In genomic region chr17:33982872-33983271, GRCh38 we compare ENCODE assay signal across 1 cellular context.
TF ChIP-seq lines count a peak whose summit lies in the region.

No MANE protein-coding gene starts in this region.

TF ChIP-seq in HEK293, 187 proteins besides CTCF, POLR2A, EP300 and RAD21 (continued from another document):
- TF ChIP-seq INSM2 (tag by site-specific recombination; IDR thresholded peaks at IDR 0.05): peak; percentile 90
- TF ChIP-seq, protein P1, sequence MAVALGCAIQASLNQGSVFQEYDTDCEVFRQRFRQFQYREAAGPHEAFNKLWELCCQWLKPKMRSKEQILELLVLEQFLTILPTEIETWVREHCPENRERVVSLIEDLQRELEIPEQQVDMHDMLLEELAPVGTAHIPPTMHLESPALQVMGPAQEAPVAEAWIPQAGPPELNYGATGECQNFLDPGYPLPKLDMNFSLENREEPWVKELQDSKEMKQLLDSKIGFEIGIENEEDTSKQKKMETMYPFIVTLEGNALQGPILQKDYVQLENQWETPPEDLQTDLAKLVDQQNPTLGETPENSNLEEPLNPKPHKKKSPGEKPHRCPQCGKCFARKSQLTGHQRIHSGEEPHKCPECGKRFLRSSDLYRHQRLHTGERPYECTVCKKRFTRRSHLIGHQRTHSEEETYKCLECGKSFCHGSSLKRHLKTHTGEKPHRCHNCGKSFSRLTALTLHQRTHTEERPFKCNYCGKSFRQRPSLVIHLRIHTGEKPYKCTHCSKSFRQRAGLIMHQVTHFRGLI (tag by site-specific recombination; IDR thresholded peaks at IDR 0.05): no peak
- no peak for TF ChIP-seq ZFP69B (tag by site-specific recombination; IDR thresholded peaks at IDR 0.05)
- TF ChIP-seq EGR2 (tag by site-specific recombination; IDR thresholded peaks at IDR 0.05; ENCODE audit: low read depth): no peak
- TF ChIP-seq FEZF1 (tag by site-specific recombination; IDR thresholded peaks at IDR 0.05): no peak
- no peak for TF ChIP-seq ZNF785 (tag by site-specific recombination; IDR thresholded peaks at IDR 0.05)
- no peak for TF ChIP-seq ZBTB10 (tag by site-specific recombination; IDR thresholded peaks at IDR 0.05)
- no peak for TF ChIP-seq ZNF354C (tag by site-specific recombination; IDR thresholded peaks at IDR 0.05; ENCODE audit: borderline replicate concordance, low read depth)
- TF ChIP-seq TRIM28 (IDR thresholded peaks at IDR 0.05; ENCODE audit: borderline replicate concordance, low read length): no peak
- TF ChIP-seq RBAK (tag by site-specific recombination; IDR thresholded peaks at IDR 0.05): no peak
- TF ChIP-seq, protein P2, sequence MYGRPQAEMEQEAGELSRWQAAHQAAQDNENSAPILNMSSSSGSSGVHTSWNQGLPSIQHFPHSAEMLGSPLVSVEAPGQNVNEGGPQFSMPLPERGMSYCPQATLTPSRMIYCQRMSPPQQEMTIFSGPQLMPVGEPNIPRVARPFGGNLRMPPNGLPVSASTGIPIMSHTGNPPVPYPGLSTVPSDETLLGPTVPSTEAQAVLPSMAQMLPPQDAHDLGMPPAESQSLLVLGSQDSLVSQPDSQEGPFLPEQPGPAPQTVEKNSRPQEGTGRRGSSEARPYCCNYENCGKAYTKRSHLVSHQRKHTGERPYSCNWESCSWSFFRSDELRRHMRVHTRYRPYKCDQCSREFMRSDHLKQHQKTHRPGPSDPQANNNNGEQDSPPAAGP (tag by site-specific recombination; IDR thresholded peaks at IDR 0.05): peak; percentile 40; the same call in 1 of the 2 replicates
- TF ChIP-seq GLI4 (tag by site-specific recombination; IDR thresholded peaks at IDR 0.05): no peak
- TF ChIP-seq WT1 (tag by site-specific recombination; IDR thresholded peaks at IDR 0.05): peak; percentile 93
- TF ChIP-seq, protein P3, sequence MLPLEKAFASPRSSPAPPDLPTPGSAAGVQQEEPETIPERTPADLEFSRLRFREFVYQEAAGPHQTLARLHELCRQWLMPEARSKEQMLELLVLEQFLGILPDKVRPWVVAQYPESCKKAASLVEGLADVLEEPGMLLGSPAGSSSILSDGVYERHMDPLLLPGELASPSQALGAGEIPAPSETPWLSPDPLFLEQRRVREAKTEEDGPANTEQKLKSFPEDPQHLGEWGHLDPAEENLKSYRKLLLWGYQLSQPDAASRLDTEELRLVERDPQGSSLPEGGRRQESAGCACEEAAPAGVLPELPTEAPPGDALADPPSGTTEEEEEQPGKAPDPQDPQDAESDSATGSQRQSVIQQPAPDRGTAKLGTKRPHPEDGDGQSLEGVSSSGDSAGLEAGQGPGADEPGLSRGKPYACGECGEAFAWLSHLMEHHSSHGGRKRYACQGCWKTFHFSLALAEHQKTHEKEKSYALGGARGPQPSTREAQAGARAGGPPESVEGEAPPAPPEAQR (tag by site-specific recombination; IDR thresholded peaks at IDR 0.05): no peak
- no peak for TF ChIP-seq ZNF560 (tag by site-specific recombination; IDR thresholded peaks at IDR 0.05; ENCODE audit: borderline replicate concordance)
- TF ChIP-seq ZNF274 (IDR thresholded peaks at IDR 0.05; ENCODE audit: low read length): no peak
- no peak for TF ChIP-seq ZNF274 (tag by site-specific recombination; IDR thresholded peaks at IDR 0.05; ENCODE audit: borderline replicate concordance)
- no peak for TF ChIP-seq ZNF692 (tag by site-specific recombination; IDR thresholded peaks at IDR 0.05)
- no peak for TF ChIP-seq ZNF132 (tag by site-specific recombination; IDR thresholded peaks at IDR 0.05; ENCODE audit: borderline replicate concordance)
- TF ChIP-seq ZNF362 (tag by site-specific recombination; IDR thresholded peaks at IDR 0.05): no peak
- peak; percentile 49; the same call in 1 of the 2 replicates for TF ChIP-seq TSHZ1 (tag by site-specific recombination; IDR thresholded peaks at IDR 0.05; ENCODE audit: borderline replicate concordance)
- peak; percentile 77 for TF ChIP-seq OSR2 (tag by site-specific recombination; IDR thresholded peaks at IDR 0.05)
- TF ChIP-seq, protein P4, sequence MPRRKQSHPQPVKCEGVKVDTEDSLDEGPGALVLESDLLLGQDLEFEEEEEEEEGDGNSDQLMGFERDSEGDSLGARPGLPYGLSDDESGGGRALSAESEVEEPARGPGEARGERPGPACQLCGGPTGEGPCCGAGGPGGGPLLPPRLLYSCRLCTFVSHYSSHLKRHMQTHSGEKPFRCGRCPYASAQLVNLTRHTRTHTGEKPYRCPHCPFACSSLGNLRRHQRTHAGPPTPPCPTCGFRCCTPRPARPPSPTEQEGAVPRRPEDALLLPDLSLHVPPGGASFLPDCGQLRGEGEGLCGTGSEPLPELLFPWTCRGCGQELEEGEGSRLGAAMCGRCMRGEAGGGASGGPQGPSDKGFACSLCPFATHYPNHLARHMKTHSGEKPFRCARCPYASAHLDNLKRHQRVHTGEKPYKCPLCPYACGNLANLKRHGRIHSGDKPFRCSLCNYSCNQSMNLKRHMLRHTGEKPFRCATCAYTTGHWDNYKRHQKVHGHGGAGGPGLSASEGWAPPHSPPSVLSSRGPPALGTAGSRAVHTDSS (tag by site-specific recombination; IDR thresholded peaks at IDR 0.05): no peak
- TF ChIP-seq, protein P5, sequence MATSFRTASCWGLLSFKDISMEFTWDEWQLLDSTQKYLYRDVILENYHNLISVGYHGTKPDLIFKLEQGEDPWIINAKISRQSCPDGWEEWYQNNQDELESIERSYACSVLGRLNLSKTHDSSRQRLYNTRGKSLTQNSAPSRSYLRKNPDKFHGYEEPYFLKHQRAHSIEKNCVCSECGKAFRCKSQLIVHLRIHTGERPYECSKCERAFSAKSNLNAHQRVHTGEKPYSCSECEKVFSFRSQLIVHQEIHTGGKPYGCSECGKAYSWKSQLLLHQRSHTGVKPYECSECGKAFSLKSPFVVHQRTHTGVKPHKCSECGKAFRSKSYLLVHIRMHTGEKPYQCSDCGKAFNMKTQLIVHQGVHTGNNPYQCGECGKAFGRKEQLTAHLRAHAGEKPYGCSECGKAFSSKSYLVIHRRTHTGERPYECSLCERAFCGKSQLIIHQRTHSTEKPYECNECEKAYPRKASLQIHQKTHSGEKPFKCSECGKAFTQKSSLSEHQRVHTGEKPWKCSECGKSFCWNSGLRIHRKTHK (tag by site-specific recombination; IDR thresholded peaks at IDR 0.05): no peak
- TF ChIP-seq ZSCAN5A (tag by site-specific recombination; IDR thresholded peaks at IDR 0.05): no peak
